ENCODE assay signal across 25 cellular contexts in the genomic region with DNA sequence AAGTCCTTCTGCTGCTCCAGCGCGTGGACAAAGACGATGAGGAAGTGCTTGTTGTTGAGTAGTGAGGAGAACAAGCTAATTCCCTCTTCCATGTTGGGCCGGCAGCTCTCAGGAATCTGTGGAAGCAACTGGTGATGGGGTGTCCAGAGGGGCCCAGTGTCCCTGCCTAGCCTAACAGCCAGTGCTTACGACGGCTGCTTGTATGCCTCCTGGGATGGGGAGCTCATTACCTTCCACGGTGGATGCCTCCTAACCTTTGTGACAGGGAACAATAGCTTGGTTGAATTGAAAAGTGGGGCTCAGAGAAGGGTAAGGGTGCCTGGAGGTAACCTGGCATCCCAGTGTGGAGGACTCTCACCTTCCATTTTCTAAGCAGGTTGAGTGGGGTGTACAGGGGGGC. TPM values are rescaled to one million over a fixed set of nuclear protein-coding genes. Genes with fewer than 3 reads are reported as not detected.
DNase-seq lines count a peak whose midpoint lies in the region; ATAC-seq and TF ChIP-seq lines count a peak whose summit lies in the region.
"Had no signal": no experiment of that assay in that cellular context is flagged by ENCODE, and none has a peak within 500 bp of the region (broad histone marks: within the 10 kb centered on the region; RNA-seq: fewer than 3 reads in every experiment).

No MANE protein-coding gene starts in this region.

- H2BK12ac ChIP-seq in trophoblast cell (ENCODE audit: low read length), result no peak overlapping the region
- H2BK12ac ChIP-seq in mesenchymal stem cell (ENCODE audit: low read length in 2 of 2), result no peak overlapping the region

- H4K20me1 ChIP-seq in IMR-90 (ENCODE audit: insufficient read depth, low read length), result no peaks in the 10 kb centered on the region

- peaks cover 45% of the 10 kb centered on the region for H3K36me3 ChIP-seq in IMR-90 (ENCODE audit: control insufficient read depth, insufficient read depth, low read length)
- peaks cover 80 to 84% of the 10 kb centered on the region in 2 experiments for H3K36me3 ChIP-seq in trophoblast cell (ENCODE audit: control insufficient read depth in 1 of 2, insufficient read depth in 2 of 2, low read length in 2 of 2)
- peaks cover 0 to 46% of the 10 kb centered on the region in 2 donors for H3K36me3 ChIP-seq in vagina
- H3K36me3 ChIP-seq in thyroid gland, result peaks cover 8 to 10% of the 10 kb centered on the region in 2 donors
- peaks cover 77 to 79% of the 10 kb centered on the region in 2 experiments for H3K36me3 ChIP-seq in mesenchymal stem cell (ENCODE audit: control insufficient read depth in 1 of 2, insufficient read depth in 2 of 2, low read depth in 1 of 2, low read length in 2 of 2)
- H3K36me3 ChIP-seq: SJCRH30 had no signal

- no peak overlapping the region for H2BK20ac ChIP-seq in IMR-90 (ENCODE audit: low read depth, low read length)

- no peak overlapping the region for H2BK120ac ChIP-seq in IMR-90 (ENCODE audit: low read depth, low read length)
- peak overlapping the region; percentile 24 for H2BK120ac ChIP-seq in trophoblast cell (ENCODE audit: insufficient read depth, low read length, poor library complexity)
- no peak overlapping the region for H2BK120ac ChIP-seq in mesenchymal stem cell (ENCODE audit: low read depth, low read length)

- H3K23ac ChIP-seq in IMR-90 (ENCODE audit: low read depth, low read length) (no peak overlapping the region), trophoblast cell (ENCODE audit: low read length) (no peak overlapping the region), mesenchymal stem cell (ENCODE audit: low read length in 2 of 2) (no peak overlapping the region)

- H3K27me3 ChIP-seq in IMR-90 (ENCODE audit: control insufficient read depth, insufficient read depth, low read length), result no peaks in the 10 kb centered on the region
- H3K27me3 ChIP-seq in trophoblast cell (ENCODE audit: insufficient read depth, low read length), result no peaks in the 10 kb centered on the region
- H3K27me3 ChIP-seq in vagina, result no peaks in the 10 kb centered on the region
- no peaks in the 10 kb centered on the region for H3K27me3 ChIP-seq in thyroid gland
- no peaks in the 10 kb centered on the region for H3K27me3 ChIP-seq in mesenchymal stem cell (ENCODE audit: control insufficient read depth in 1 of 2, insufficient read depth in 1 of 2, low read length in 2 of 2)
- H3K27me3 ChIP-seq: BLaER1 treated with 17β-estradiol and CSF1 and Interleukin-3, amounts not matched to agents 10 nM and 100 nM; MG63; SJCRH30 had no signal

- H3K9me3 ChIP-seq in IMR-90 (ENCODE audit: control insufficient read depth, insufficient read depth, low read length), result no peaks in the 10 kb centered on the region
- H3K9me3 ChIP-seq in trophoblast cell (ENCODE audit: insufficient read depth, low read depth, low read length), result no peaks in the 10 kb centered on the region
- H3K9me3 ChIP-seq in vagina, result no peaks in the 10 kb centered on the region
- H3K9me3 ChIP-seq in thyroid gland, result no peaks in the 10 kb centered on the region
- H3K9me3 ChIP-seq in mesenchymal stem cell (ENCODE audit: control insufficient read depth, low read length), result no peaks in the 10 kb centered on the region
- H3K9me3 ChIP-seq: A549; BLaER1 treated with 17β-estradiol and CSF1 and Interleukin-3, amounts not matched to agents 10 nM and 100 nM; MG63; SJCRH30 had no signal

- ATAC-seq in IMR-90 (ENCODE audit: low read depth) (no peak), GM21529 (IDR thresholded peaks at IDR 0.05; ENCODE audit: unreplicated experiment) (no peak)
- ATAC-seq: A549; CD8-positive, alpha-beta T cell; Right ventricle myocardium inferior; SK-N-SH treated with all-trans-retinoic acid at 6 μM for 48 hours had no signal

- POLR2A ChIA-PET in IMR-90 (lab: Charles Lee; ENCODE audit: unreplicated experiment), result no interaction called here

- H3K4me1 ChIP-seq in IMR-90 (ENCODE audit: control insufficient read depth, insufficient read depth, low read length), result peaks cover 9% of the 10 kb centered on the region
- H3K4me1 ChIP-seq in trophoblast cell (ENCODE audit: control insufficient read depth in 1 of 2, insufficient read depth in 2 of 2, low read length in 2 of 2), result peaks cover 14 to 17% of the 10 kb centered on the region in 2 experiments
- H3K4me1 ChIP-seq in vagina, result peaks cover 70% of the 10 kb centered on the region
- peaks cover 14 to 24% of the 10 kb centered on the region in 2 donors for H3K4me1 ChIP-seq in thyroid gland
- H3K4me1 ChIP-seq in mesenchymal stem cell (ENCODE audit: control insufficient read depth, insufficient read depth, low read depth, low read length), result peaks cover 20% of the 10 kb centered on the region

- H3K4me1 Mint-ChIP-seq in chondrocyte (ENCODE audit: low read depth), result peaks cover 17% of the 10 kb centered on the region

- H2BK15ac ChIP-seq in IMR-90 (ENCODE audit: low read depth, low read length), result no peak overlapping the region
- H2BK15ac ChIP-seq in mesenchymal stem cell (ENCODE audit: low read depth, poor library complexity, severe bottlenecking), result no peak overlapping the region

- no peak overlapping the region for H4K8ac ChIP-seq in IMR-90 (ENCODE audit: low read depth in 2 of 2, low read length in 2 of 2)
- no peak overlapping the region for H4K8ac ChIP-seq in trophoblast cell (ENCODE audit: low read depth, low read length)
- H4K8ac ChIP-seq in mesenchymal stem cell (ENCODE audit: low read length), result no peak overlapping the region

- no peak overlapping the region for H3K27ac ChIP-seq in IMR-90 (ENCODE audit: insufficient read depth, low read length)
- H3K27ac ChIP-seq in trophoblast cell (ENCODE audit: low read depth, low read length), result peak overlapping the region; percentile 40
- peak overlapping the region; percentile 84 for H3K27ac ChIP-seq in vagina
- H3K27ac ChIP-seq in thyroid gland, result no peak overlapping the region
- no peak overlapping the region for H3K27ac ChIP-seq in mesenchymal stem cell (ENCODE audit: low read length, poor library complexity, severe bottlenecking)
- H3K27ac ChIP-seq: A549, PC-9, SJCRH30 had no signal

- no peak overlapping the region for H3K4me2 ChIP-seq in IMR-90 (ENCODE audit: low read depth, low read length)
- H3K4me2 ChIP-seq in trophoblast cell (ENCODE audit: low read length), result no peak overlapping the region
- no peak overlapping the region for H3K4me2 ChIP-seq in mesenchymal stem cell (ENCODE audit: low read length, poor library complexity, severe bottlenecking)
- H3K4me2 ChIP-seq: A549, PC-9 had no signal

- H4K5ac ChIP-seq in IMR-90 (ENCODE audit: low read depth, low read length), result no peak overlapping the region

- peak overlapping the region; percentile 59 for H3K27ac Mint-ChIP-seq in chondrocyte (ENCODE audit: unreplicated experiment)
- H3K27ac Mint-ChIP-seq: CD8-positive, alpha-beta T cell had no signal

- BruUV-seq in IMR-90 (replicated peaks; lab: Mats Ljungman, UMichigan), result no TSS peak

- in situ Hi-C loops in IMR-90 (cut with MboI; ENCODE audit: low sequenced_read_pairs), result no loop called here

- TF ChIP-seq POLR2A in IMR-90 (IDR thresholded peaks at IDR 0.05; ENCODE audit: low read depth, low read length) (no peak), vagina (IDR thresholded peaks at IDR 0.05) (no peak), thyroid gland (IDR thresholded peaks at IDR 0.05) (no peak)

- dilution Hi-C loops in IMR-90 (cut with HindIII; ENCODE audit: low sequenced_read_pairs, unreplicated experiment), result no loop called here

- H3K9ac ChIP-seq in IMR-90 (ENCODE audit: low read depth, low read length) (no peak overlapping the region), trophoblast cell (ENCODE audit: low read length) (no peak overlapping the region), mesenchymal stem cell (ENCODE audit: low read length) (no peak overlapping the region)

- no peak overlapping the region for H3K14ac ChIP-seq in IMR-90 (replicated peaks; ENCODE audit: low read depth, low read length)
- H3K14ac ChIP-seq in trophoblast cell (ENCODE audit: low read length), result no peak overlapping the region
- H3K14ac ChIP-seq in mesenchymal stem cell (ENCODE audit: low read length in 2 of 2), result no peak overlapping the region

- H2AK5ac ChIP-seq in IMR-90 (ENCODE audit: low read depth, low read length) (no peak overlapping the region), trophoblast cell (ENCODE audit: low read length) (no peak overlapping the region), mesenchymal stem cell (ENCODE audit: low read length, severe bottlenecking) (no peak overlapping the region)

- H3K27me3 Mint-ChIP-seq in chondrocyte (ENCODE audit: low read depth), result no peaks in the 10 kb centered on the region

- CTCF ChIA-PET in IMR-90 (lab: Yijun Ruan, JAX), result interaction anchor here (0.8 kb wide), 1 partner anchor 264 kb away, joined by 3 read pairs; no protein-coding TSS in a partner anchor

- H3K79me1 ChIP-seq in IMR-90 (ENCODE audit: low read depth in 1 of 2, low read length in 2 of 2), result peaks cover 0 to 7% of the 10 kb centered on the region in 2 experiments; a peak in 1 of 4 replicates
- peaks cover 14% of the 10 kb centered on the region for H3K79me1 ChIP-seq in trophoblast cell (ENCODE audit: low read length)
- peaks cover 3% of the 10 kb centered on the region for H3K79me1 ChIP-seq in mesenchymal stem cell (replicated peaks; ENCODE audit: low read length, poor library complexity, severe bottlenecking)

- H3K18ac ChIP-seq in IMR-90 (ENCODE audit: low read depth, low read length) (no peak overlapping the region), trophoblast cell (ENCODE audit: low read length) (no peak overlapping the region), mesenchymal stem cell (ENCODE audit: low read depth in 1 of 2, low read length in 2 of 2) (no peak overlapping the region)

- intact Hi-C loops in IMR-90 (cut with micrococcal nuclease), result no loop called here
- intact Hi-C loops in vagina (cut with DNase I), result no loop called here
- intact Hi-C loops in thyroid gland (cut with DNase I), result no loop called here

- DNase-seq in IMR-90, result no peak
- DNase-seq in chondrocyte (ENCODE audit: low spot score), result no peak
- no peak for DNase-seq in trophoblast cell
- DNase-seq in vagina (ENCODE audit: extremely low spot score in 2 of 2), result no peak
- no peak for DNase-seq in thyroid gland
- no peak for DNase-seq in mesenchymal stem cell
- DNase-seq: AML-193; CD8-positive, alpha-beta T cell; DMS 273 treated with DMSO at 0.1 percent for 48 hours; DMS79 treated with DMSO at 0.1 percent for 48 hours; H7; KG1; MG63; NCI-H2029; NCI-H2227 treated with DMSO at 0.1 percent for 48 hours; NCI-H526 treated with DMSO at 0.1 percent for 48 hours; PC-9; SJCRH30 had no signal

- no peak overlapping the region for H4K12ac ChIP-seq in trophoblast cell (ENCODE audit: low read depth, low read length)

- H4K91ac ChIP-seq in IMR-90 (ENCODE audit: insufficient read depth, low read depth, low read length) (no peak overlapping the region), trophoblast cell (ENCODE audit: low read depth, low read length) (no peak overlapping the region), mesenchymal stem cell (ENCODE audit: low read length) (no peak overlapping the region)

- H3K4me3 Mint-ChIP-seq in chondrocyte (ENCODE audit: unreplicated experiment), result no peak overlapping the region
- H3K4me3 Mint-ChIP-seq: CD8-positive, alpha-beta T cell had no signal

- no peaks in the 10 kb centered on the region for H3K79me2 ChIP-seq in trophoblast cell (ENCODE audit: control insufficient read depth, insufficient read depth, low read length, poor library complexity)

- no peak for TF ChIP-seq CTCF in IMR-90 (conservative IDR thresholded peaks at IDR 0.05; ENCODE audit: low read depth, low read length)
- no peak for TF ChIP-seq CTCF in chondrocyte (IDR thresholded peaks at IDR 0.05)
- no peak for TF ChIP-seq CTCF in vagina (IDR thresholded peaks at IDR 0.05)
- TF ChIP-seq CTCF in thyroid gland (IDR thresholded peaks at IDR 0.05), result no peak

- H3K9me3 Mint-ChIP-seq in chondrocyte (ENCODE audit: low read depth), result no peaks in the 10 kb centered on the region
- H3K9me3 Mint-ChIP-seq: CD8-positive, alpha-beta T cell had no signal

- TF ChIP-seq RAD21 in IMR-90 (IDR thresholded peaks at IDR 0.05; ENCODE audit: low read length), result no peak

- H3K4ac ChIP-seq in IMR-90 (ENCODE audit: low read depth, low read length) (no peak overlapping the region), trophoblast cell (ENCODE audit: low read depth, low read length) (no peak overlapping the region), mesenchymal stem cell (ENCODE audit: low read depth in 1 of 2, low read length in 2 of 2) (no peak overlapping the region)

- H2AK9ac ChIP-seq in IMR-90 (replicated peaks; ENCODE audit: low read depth, low read length, poor library complexity), result peak overlapping the region; percentile 79

- H2BK5ac ChIP-seq in IMR-90 (ENCODE audit: low read depth, low read length, poor library complexity, severe bottlenecking), result no peak overlapping the region
- H2BK5ac ChIP-seq in trophoblast cell (ENCODE audit: low read depth, low read length, poor library complexity), result no peak overlapping the region
- no peak overlapping the region for H2BK5ac ChIP-seq in mesenchymal stem cell (ENCODE audit: low read depth, low read length, poor library complexity, severe bottlenecking)

- no peak overlapping the region for H3K4me3 ChIP-seq in IMR-90 (ENCODE audit: insufficient read depth, low read depth, low read length)
- H3K4me3 ChIP-seq in trophoblast cell (ENCODE audit: low read depth, low read length), result no peak overlapping the region
- no peak overlapping the region for H3K4me3 ChIP-seq in vagina
- no peak overlapping the region for H3K4me3 ChIP-seq in thyroid gland (replicated peaks in 1 of 3)
- H3K4me3 ChIP-seq in mesenchymal stem cell (ENCODE audit: insufficient read depth in 1 of 2, low read depth in 1 of 2, low read length in 2 of 2), result no peak overlapping the region
- H3K4me3 ChIP-seq: A549; BLaER1 treated with 17β-estradiol and CSF1 and Interleukin-3, amounts not matched to agents 10 nM and 100 nM; MG63; PC-9; SJCRH30 had no signal

- peaks cover 28% of the 10 kb centered on the region for H3K36me3 Mint-ChIP-seq in chondrocyte (ENCODE audit: low read depth)
- H3K36me3 Mint-ChIP-seq: CD8-positive, alpha-beta T cell had no signal

- H2AFZ ChIP-seq in IMR-90 (replicated peaks; ENCODE audit: low read length, poor library complexity) (no peak overlapping the region), trophoblast cell (ENCODE audit: insufficient read depth, low read length, poor library complexity) (no peak overlapping the region), mesenchymal stem cell (ENCODE audit: low read depth, low read length) (no peak overlapping the region)
- H2AFZ ChIP-seq: PC-9 had no signal

- WGBS in IMR-90 (ENCODE audit: extremely low coverage in 2 of 2, insufficient read length in 1 of 2), 2 experiments, result no CpG with 5 or more reads among the region's 7 CpGs
- WGBS in trophoblast cell (ENCODE audit: extremely low coverage, insufficient coverage, insufficient read length), result no CpG with 5 or more reads among the region's 7 CpGs
- 93 to 94% methylated on average over 7 of the region's 7 CpGs for WGBS in thyroid gland, 2 donors
- 97% methylated on average over 7 of the region's 7 CpGs for WGBS in mesenchymal stem cell

- H3K56ac ChIP-seq in IMR-90 (ENCODE audit: extremely low read depth, insufficient read depth, low read length), result no peak overlapping the region

- H3K9me1 ChIP-seq in IMR-90 (ENCODE audit: insufficient read depth, low read length), result peaks cover 9% of the 10 kb centered on the region

RNA-seq across cellular contexts. Expression of a gene that starts 22.9 kb away (rescaled TPM):
- total RNA-seq in IMR-90 (2012; rRNA removed), result not detected in 2 replicates
- not detected in 2 replicates for polyA plus RNA-seq in IMR-90 (2012; rRNA removed)
- not detected in 2 replicates for polyA plus RNA-seq in IMR-90 (2012; cell fraction: cytosol; rRNA removed)
- not detected in 2 replicates for polyA plus RNA-seq in IMR-90 (2012; cell fraction: nucleus; rRNA removed; ENCODE audit: low replicate concordance)
- total RNA-seq in chondrocyte, result not detected in 3 replicates
- polyA plus RNA-seq in trophoblast cell (2013), result not detected in 2 replicates
- total RNA-seq in vagina, result not detected
- not detected for total RNA-seq in thyroid gland
- polyA plus RNA-seq in mesenchymal stem cell (2013, experiment 1 of 2), result not detected
- not detected for polyA plus RNA-seq in mesenchymal stem cell (2013, experiment 2 of 2)
- total RNA-seq: CD8-positive, alpha-beta T cell; H7; NCI-H460; PC-9; Right ventricle myocardium inferior; RPMI7951; SJCRH30 had no signal
- polyA plus RNA-seq: A549 had no signal

RNA-seq across cellular contexts. Expression of a gene that starts 37.5 kb away (rescaled TPM):
- total RNA-seq in IMR-90 (2012; rRNA removed), result not detected in 2 replicates
- not detected in 2 replicates for polyA plus RNA-seq in IMR-90 (2012; rRNA removed)
- not detected in 2 replicates for polyA plus RNA-seq in IMR-90 (2012; cell fraction: cytosol; rRNA removed)
- polyA plus RNA-seq in IMR-90 (2012; cell fraction: nucleus; rRNA removed; ENCODE audit: low replicate concordance), result 0.03 TPM in 1 of 2 replicates, not detected in the other
- total RNA-seq in chondrocyte, result not detected in 3 replicates
- 0.01 TPM in 1 of 2 replicates, not detected in the other for polyA plus RNA-seq in trophoblast cell (2013)
- total RNA-seq in vagina, result not detected
- not detected for total RNA-seq in thyroid gland
- not detected for polyA plus RNA-seq in mesenchymal stem cell (2013, experiment 1 of 2)
- polyA plus RNA-seq in mesenchymal stem cell (2013, experiment 2 of 2), result not detected
- total RNA-seq: CD8-positive, alpha-beta T cell; NCI-H460; PC-9; Right ventricle myocardium inferior; RPMI7951; SJCRH30 had no signal

RNA-seq across cellular contexts. Expression of a gene that starts 40.6 kb away (rescaled TPM):
- total RNA-seq in IMR-90 (2012; rRNA removed), result 19.2 and 22.5 TPM in 2 replicates
- polyA plus RNA-seq in IMR-90 (2012; rRNA removed), result 64.5 and 67.1 TPM in 2 replicates
- 51.4 and 55.1 TPM in 2 replicates for polyA plus RNA-seq in IMR-90 (2012; cell fraction: cytosol; rRNA removed)
- 117 and 164 TPM in 2 replicates for polyA plus RNA-seq in IMR-90 (2012; cell fraction: nucleus; rRNA removed; ENCODE audit: low replicate concordance)
- 267 to 284 TPM (median 270 TPM) in 3 replicates for total RNA-seq in chondrocyte
- polyA plus RNA-seq in trophoblast cell (2013), result 282 and 293 TPM in 2 replicates
- 96.5 TPM for total RNA-seq in vagina
- total RNA-seq in thyroid gland, result 10 to 100 TPM; 50.7 to 69.8 (median 60.8) TPM
- 288 TPM for polyA plus RNA-seq in mesenchymal stem cell (2013, experiment 1 of 2)
- 288 TPM for polyA plus RNA-seq in mesenchymal stem cell (2013, experiment 2 of 2)

Comparison
In these comparisons a context has a peak if more than half of its experiments do, and no peak if none do; other contexts are left out.
1. H3K27ac ChIP-seq: peak in trophoblast cell (single experiment) and vagina (single experiment); none in IMR-90 (single experiment), thyroid gland (0 of 3) and mesenchymal stem cell (single experiment).